In genomic region chr1:233261615-233262168, GRCh38 we compare ENCODE assay signal across 1 cellular context.
TF ChIP-seq lines count a peak whose summit lies in the region.

No MANE protein-coding gene starts in this region.

TF ChIP-seq in GM23338, 12 proteins besides CTCF, POLR2A, EP300 and RAD21 (continued from another document):
- TF ChIP-seq, protein P1, sequence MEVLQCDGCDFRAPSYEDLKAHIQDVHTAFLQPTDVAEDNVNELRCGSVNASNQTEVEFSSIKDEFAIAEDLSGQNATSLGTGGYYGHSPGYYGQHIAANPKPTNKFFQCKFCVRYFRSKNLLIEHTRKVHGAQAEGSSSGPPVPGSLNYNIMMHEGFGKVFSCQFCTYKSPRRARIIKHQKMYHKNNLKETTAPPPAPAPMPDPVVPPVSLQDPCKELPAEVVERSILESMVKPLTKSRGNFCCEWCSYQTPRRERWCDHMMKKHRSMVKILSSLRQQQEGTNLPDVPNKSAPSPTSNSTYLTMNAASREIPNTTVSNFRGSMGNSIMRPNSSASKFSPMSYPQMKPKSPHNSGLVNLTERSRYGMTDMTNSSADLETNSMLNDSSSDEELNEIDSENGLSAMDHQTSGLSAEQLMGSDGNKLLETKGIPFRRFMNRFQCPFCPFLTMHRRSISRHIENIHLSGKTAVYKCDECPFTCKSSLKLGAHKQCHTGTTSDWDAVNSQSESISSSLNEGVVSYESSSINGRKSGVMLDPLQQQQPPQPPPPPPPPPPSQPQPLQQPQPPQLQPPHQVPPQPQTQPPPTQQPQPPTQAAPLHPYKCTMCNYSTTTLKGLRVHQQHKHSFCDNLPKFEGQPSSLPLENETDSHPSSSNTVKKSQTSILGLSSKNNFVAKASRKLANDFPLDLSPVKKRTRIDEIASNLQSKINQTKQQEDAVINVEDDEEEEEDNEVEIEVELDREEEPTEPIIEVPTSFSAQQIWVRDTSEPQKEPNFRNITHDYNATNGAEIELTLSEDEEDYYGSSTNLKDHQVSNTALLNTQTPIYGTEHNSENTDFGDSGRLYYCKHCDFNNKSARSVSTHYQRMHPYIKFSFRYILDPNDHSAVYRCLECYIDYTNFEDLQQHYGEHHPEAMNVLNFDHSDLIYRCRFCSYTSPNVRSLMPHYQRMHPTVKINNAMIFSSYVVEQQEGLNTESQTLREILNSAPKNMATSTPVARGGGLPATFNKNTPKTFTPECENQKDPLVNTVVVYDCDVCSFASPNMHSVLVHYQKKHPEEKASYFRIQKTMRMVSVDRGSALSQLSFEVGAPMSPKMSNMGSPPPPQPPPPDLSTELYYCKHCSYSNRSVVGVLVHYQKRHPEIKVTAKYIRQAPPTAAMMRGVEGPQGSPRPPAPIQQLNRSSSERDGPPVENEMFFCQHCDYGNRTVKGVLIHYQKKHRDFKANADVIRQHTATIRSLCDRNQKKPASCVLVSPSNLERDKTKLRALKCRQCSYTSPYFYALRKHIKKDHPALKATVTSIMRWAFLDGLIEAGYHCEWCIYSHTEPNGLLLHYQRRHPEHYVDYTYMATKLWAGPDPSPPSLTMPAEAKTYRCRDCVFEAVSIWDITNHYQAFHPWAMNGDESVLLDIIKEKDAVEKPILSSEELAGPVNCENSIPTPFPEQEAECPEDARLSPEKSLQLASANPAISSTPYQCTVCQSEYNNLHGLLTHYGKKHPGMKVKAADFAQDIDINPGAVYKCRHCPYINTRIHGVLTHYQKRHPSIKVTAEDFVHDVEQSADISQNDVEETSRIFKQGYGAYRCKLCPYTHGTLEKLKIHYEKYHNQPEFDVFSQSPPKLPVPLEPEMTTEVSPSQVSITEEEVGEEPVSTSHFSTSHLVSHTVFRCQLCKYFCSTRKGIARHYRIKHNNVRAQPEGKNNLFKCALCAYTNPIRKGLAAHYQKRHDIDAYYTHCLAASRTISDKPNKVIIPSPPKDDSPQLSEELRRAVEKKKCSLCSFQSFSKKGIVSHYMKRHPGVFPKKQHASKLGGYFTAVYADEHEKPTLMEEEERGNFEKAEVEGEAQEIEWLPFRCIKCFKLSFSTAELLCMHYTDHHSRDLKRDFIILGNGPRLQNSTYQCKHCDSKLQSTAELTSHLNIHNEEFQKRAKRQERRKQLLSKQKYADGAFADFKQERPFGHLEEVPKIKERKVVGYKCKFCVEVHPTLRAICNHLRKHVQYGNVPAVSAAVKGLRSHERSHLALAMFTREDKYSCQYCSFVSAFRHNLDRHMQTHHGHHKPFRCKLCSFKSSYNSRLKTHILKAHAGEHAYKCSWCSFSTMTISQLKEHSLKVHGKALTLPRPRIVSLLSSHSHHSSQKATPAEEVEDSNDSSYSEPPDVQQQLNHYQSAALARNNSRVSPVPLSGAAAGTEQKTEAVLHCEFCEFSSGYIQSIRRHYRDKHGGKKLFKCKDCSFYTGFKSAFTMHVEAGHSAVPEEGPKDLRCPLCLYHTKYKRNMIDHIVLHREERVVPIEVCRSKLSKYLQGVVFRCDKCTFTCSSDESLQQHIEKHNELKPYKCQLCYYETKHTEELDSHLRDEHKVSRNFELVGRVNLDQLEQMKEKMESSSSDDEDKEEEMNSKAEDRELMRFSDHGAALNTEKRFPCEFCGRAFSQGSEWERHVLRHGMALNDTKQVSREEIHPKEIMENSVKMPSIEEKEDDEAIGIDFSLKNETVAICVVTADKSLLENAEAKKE (CRISPR knock-in tag; IDR thresholded peaks at IDR 0.05), result no peak
- TF ChIP-seq EZH2 (IDR thresholded peaks at IDR 0.05; ENCODE audit: low read depth, unreplicated experiment) (no peak), ZNF114 (CRISPR knock-in tag; IDR thresholded peaks at IDR 0.05) (no peak), ZNF331 (CRISPR knock-in tag; IDR thresholded peaks at IDR 0.05; ENCODE audit: low read depth) (no peak)
- TF ChIP-seq, protein P2, sequence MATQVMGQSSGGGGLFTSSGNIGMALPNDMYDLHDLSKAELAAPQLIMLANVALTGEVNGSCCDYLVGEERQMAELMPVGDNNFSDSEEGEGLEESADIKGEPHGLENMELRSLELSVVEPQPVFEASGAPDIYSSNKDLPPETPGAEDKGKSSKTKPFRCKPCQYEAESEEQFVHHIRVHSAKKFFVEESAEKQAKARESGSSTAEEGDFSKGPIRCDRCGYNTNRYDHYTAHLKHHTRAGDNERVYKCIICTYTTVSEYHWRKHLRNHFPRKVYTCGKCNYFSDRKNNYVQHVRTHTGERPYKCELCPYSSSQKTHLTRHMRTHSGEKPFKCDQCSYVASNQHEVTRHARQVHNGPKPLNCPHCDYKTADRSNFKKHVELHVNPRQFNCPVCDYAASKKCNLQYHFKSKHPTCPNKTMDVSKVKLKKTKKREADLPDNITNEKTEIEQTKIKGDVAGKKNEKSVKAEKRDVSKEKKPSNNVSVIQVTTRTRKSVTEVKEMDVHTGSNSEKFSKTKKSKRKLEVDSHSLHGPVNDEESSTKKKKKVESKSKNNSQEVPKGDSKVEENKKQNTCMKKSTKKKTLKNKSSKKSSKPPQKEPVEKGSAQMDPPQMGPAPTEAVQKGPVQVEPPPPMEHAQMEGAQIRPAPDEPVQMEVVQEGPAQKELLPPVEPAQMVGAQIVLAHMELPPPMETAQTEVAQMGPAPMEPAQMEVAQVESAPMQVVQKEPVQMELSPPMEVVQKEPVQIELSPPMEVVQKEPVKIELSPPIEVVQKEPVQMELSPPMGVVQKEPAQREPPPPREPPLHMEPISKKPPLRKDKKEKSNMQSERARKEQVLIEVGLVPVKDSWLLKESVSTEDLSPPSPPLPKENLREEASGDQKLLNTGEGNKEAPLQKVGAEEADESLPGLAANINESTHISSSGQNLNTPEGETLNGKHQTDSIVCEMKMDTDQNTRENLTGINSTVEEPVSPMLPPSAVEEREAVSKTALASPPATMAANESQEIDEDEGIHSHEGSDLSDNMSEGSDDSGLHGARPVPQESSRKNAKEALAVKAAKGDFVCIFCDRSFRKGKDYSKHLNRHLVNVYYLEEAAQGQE (IDR thresholded peaks at IDR 0.05; ENCODE audit: unreplicated experiment), result no peak
